ENCODE assay signal across 8 cellular contexts in genomic region chrX:13428055-13428786, GRCh38.
DNase-seq lines count a peak whose midpoint lies in the region; ATAC-seq and TF ChIP-seq lines count a peak whose summit lies in the region.

No MANE protein-coding gene starts in this region.

- H3K36me3 ChIP-seq in Loucy (ENCODE audit: insufficient read depth, low read length) (no peaks in the 10 kb centered on the region), brain microvascular endothelial cell (replicated peaks) (no peaks in the 10 kb centered on the region), psoas muscle (ENCODE audit: insufficient read depth in 1 of 2, low read depth in 1 of 2) (no peaks in the 10 kb centered on the region)

- H3K27me3 ChIP-seq in Loucy (ENCODE audit: insufficient read depth, low read length, poor library complexity, severe bottlenecking) (no peaks in the 10 kb centered on the region), brain microvascular endothelial cell (replicated peaks) (no peaks in the 10 kb centered on the region), psoas muscle (ENCODE audit: insufficient read depth in 3 of 3, low read length in 2 of 3) (peaks cover 0 to 10% (median 0%) of the 10 kb centered on the region in 3 donors)

- H3K4me3 ChIP-seq in Loucy (ENCODE audit: low read length, poor library complexity, severe bottlenecking): no peak overlapping the region
- no peak overlapping the region for H3K4me3 ChIP-seq in brain microvascular endothelial cell (ENCODE audit: low read depth, low read length)
- no peak overlapping the region for H3K4me3 ChIP-seq in psoas muscle

- no peaks in the 10 kb centered on the region for H3K36me3 Mint-ChIP-seq in natural killer cell treated with Interleukin-12 subunit alpha and Interleukin-12 subunit beta and Interleukin-15 and Interleukin-18, amount 100 ng/mL, for 72 hours

- H2AFZ ChIP-seq in Loucy (ENCODE audit: low read length): no peak overlapping the region

- no peaks in the 10 kb centered on the region for H3K9me2 ChIP-seq in Loucy (replicated peaks; ENCODE audit: low read depth, low read length)

- H3K9ac ChIP-seq in Loucy (ENCODE audit: low read depth, low read length, poor library complexity, severe bottlenecking): no peak overlapping the region

- no peaks in the 10 kb centered on the region for H3F3A ChIP-seq in Loucy (ENCODE audit: low read depth)

- H3K4me3 Mint-ChIP-seq in natural killer cell treated with Interleukin-12 subunit alpha and Interleukin-12 subunit beta and Interleukin-15 and Interleukin-18, amount 100 ng/mL, for 72 hours: peak overlapping the region; percentile 52

- H3K4me1 ChIP-seq in Loucy (ENCODE audit: insufficient read depth, low read length, poor library complexity, severe bottlenecking): peaks cover 10% of the 10 kb centered on the region
- peaks cover 4% of the 10 kb centered on the region for H3K4me1 ChIP-seq in psoas muscle

- no peaks in the 10 kb centered on the region for H4K20me1 ChIP-seq in Loucy (ENCODE audit: insufficient read depth, low read length, poor library complexity, severe bottlenecking)

- peaks cover 0 to 11% of the 10 kb centered on the region in 2 donors for H3K27me3 Mint-ChIP-seq in natural killer cell treated with Interleukin-12 subunit alpha and Interleukin-12 subunit beta and Interleukin-15 and Interleukin-18, amount 100 ng/mL, for 72 hours

- no peaks in the 10 kb centered on the region for H3K79me2 ChIP-seq in Loucy (ENCODE audit: insufficient read depth, low read length)

- DNase-seq in Daoy (ENCODE audit: low read depth): peak; percentile 82
- peak; percentile 84 for DNase-seq in brain microvascular endothelial cell
- no peak for DNase-seq in natural killer cell treated with Interleukin-12 subunit alpha and Interleukin-12 subunit beta and Interleukin-15 and Interleukin-18, amount 100 ng/mL, for 72 hours (ENCODE audit: low spot score)
- no peak for DNase-seq in 8988T
- no peak for DNase-seq in psoas muscle
- no peak for DNase-seq in NCI-H1694 (lab: John Stamatoyannopoulos, UW)

- in situ Hi-C loops in brain microvascular endothelial cell (cut with HindIII; ENCODE audit: low pct_ligation_motif_present, low sequenced_read_pairs): no loop called here

- 53 to 66% (median 58%) methylated on average over 5 of the region's 5 CpGs for WGBS in psoas muscle, 3 donors

- H3K9me3 ChIP-seq in Loucy (ENCODE audit: insufficient read depth, low read depth, low read length): no peaks in the 10 kb centered on the region
- H3K9me3 ChIP-seq in psoas muscle: no peaks in the 10 kb centered on the region

- peaks cover 11 to 20% of the 10 kb centered on the region in 2 donors for H3K4me1 Mint-ChIP-seq in natural killer cell treated with Interleukin-12 subunit alpha and Interleukin-12 subunit beta and Interleukin-15 and Interleukin-18, amount 100 ng/mL, for 72 hours (ENCODE audit: low read depth in 2 of 2)

- H3K27ac ChIP-seq in brain microvascular endothelial cell: peak overlapping the region; percentile 89
- H3K27ac ChIP-seq in psoas muscle: no peak overlapping the region

- peak overlapping the region; percentile 16 for H3K4me2 ChIP-seq in Loucy (ENCODE audit: low read depth, low read length, poor library complexity, severe bottlenecking)

- intact Hi-C loops in psoas muscle (cut with DNase I): no loop called here

- peak overlapping the region; percentile 77 to 88 for H3K27ac Mint-ChIP-seq in natural killer cell treated with Interleukin-12 subunit alpha and Interleukin-12 subunit beta and Interleukin-15 and Interleukin-18, amount 100 ng/mL, for 72 hours

- TF ChIP-seq CTCF in Loucy (conservative IDR thresholded peaks at IDR 0.05; ENCODE audit: low read length) (no peak), brain microvascular endothelial cell (IDR thresholded peaks at IDR 0.05; ENCODE audit: low read depth, low read length, missing control alignments) (no peak), psoas muscle (IDR thresholded peaks at IDR 0.05) (no peak)

- H3K9me3 Mint-ChIP-seq in natural killer cell treated with Interleukin-12 subunit alpha and Interleukin-12 subunit beta and Interleukin-15 and Interleukin-18, amount 100 ng/mL, for 72 hours: no peaks in the 10 kb centered on the region

- ATAC-seq in natural killer cell treated with Interleukin-12 subunit alpha and Interleukin-12 subunit beta and Interleukin-15 and Interleukin-18, amount 100 ng/mL, for 72 hours: peak; percentile 70 to 74
- no peak for ATAC-seq in psoas muscle
- ATAC-seq in GM19397 (IDR thresholded peaks at IDR 0.05; ENCODE audit: unreplicated experiment): no peak

Comparison
In these comparisons a context has a peak if more than half of its experiments do, and no peak if none do; other contexts are left out.
1. DNase-seq: peak in Daoy (single experiment) and brain microvascular endothelial cell (single experiment); none in natural killer cell treated with Interleukin-12 subunit alpha and Interleukin-12 subunit beta and Interleukin-15 and Interleukin-18, amount 100 ng/mL, for 72 hours (single experiment), 8988T (single experiment), psoas muscle (0 of 2) and NCI-H1694 (single experiment).
2. ATAC-seq: peak in natural killer cell treated with Interleukin-12 subunit alpha and Interleukin-12 subunit beta and Interleukin-15 and Interleukin-18, amount 100 ng/mL, for 72 hours (2 of 2); none in psoas muscle (0 of 4) and GM19397 (single experiment).